9 cellular contexts compared by ENCODE assay signal in genomic region chr11:35012467-35013191, GRCh38.
DNase-seq lines count a peak whose midpoint lies in the region; ATAC-seq and TF ChIP-seq lines count a peak whose summit lies in the region.
"Had no signal": no experiment of that assay in that cellular context is flagged by ENCODE, and none has a peak within 500 bp of the region (broad histone marks: within the 10 kb centered on the region; RNA-seq: fewer than 3 reads in every experiment).

No MANE protein-coding gene starts in this region.

- H3K4me1 Mint-ChIP-seq in naive B cell = peaks cover 22 to 31% (median 26%) of the 10 kb centered on the region in 3 donors

- no peaks in the 10 kb centered on the region for H3K36me3 Mint-ChIP-seq in naive B cell

- H3K4me1 ChIP-seq in KMS-11 (ENCODE audit: low read depth, poor library complexity, severe bottlenecking) (peaks cover 34% of the 10 kb centered on the region), tibial artery (no peaks in the 10 kb centered on the region)

- H3K27ac Mint-ChIP-seq in naive B cell = peak overlapping the region; percentile 91 to 98 (median 96)

- H3K9me3 ChIP-seq in tibial artery = no peaks in the 10 kb centered on the region

- peak overlapping the region; percentile 16; the same call in 1 of the 2 replicates for H3K4me2 ChIP-seq in KMS-11

- no peaks in the 10 kb centered on the region for H3K9me3 Mint-ChIP-seq in naive B cell

- no peaks in the 10 kb centered on the region for H3K27me3 ChIP-seq in KMS-11 (ENCODE audit: insufficient read depth, low read depth)
- no peaks in the 10 kb centered on the region for H3K27me3 ChIP-seq in tibial artery

- H3K79me2 ChIP-seq in KMS-11 (ENCODE audit: insufficient read depth, low read depth) = no peaks in the 10 kb centered on the region

- H3K9ac ChIP-seq in KMS-11 = no peak overlapping the region

- no peaks in the 10 kb centered on the region for H4K20me1 ChIP-seq in KMS-11 (ENCODE audit: insufficient read depth)

- H3K27me3 Mint-ChIP-seq in naive B cell = no peaks in the 10 kb centered on the region

- peak overlapping the region; percentile 13 to 85 (median 52) for H3K4me3 Mint-ChIP-seq in naive B cell

- no peak overlapping the region for H3K27ac ChIP-seq in KMS-11
- no peak overlapping the region for H3K27ac ChIP-seq in tibial artery

- H2AFZ ChIP-seq in KMS-11 (ENCODE audit: low read depth) = no peak overlapping the region

- TF ChIP-seq CTCF in KMS-11 (conservative IDR thresholded peaks at IDR 0.05; ENCODE audit: low read depth, low read length) (no peak), tibial artery (IDR thresholded peaks at IDR 0.05) (no peak)

- peak; percentile 63 for DNase-seq in naive B cell
- no peak for DNase-seq in tibial artery
- no peak for DNase-seq in HK-2 (ENCODE audit: unreplicated experiment)
- no peak for DNase-seq in Ammon's horn (ENCODE audit: low spot score)
- no peak for DNase-seq in iPS-NIHi11 (ENCODE audit: low spot score)
- DNase-seq: GOT3 had no signal

- no peaks in the 10 kb centered on the region for H3K36me3 ChIP-seq in KMS-11 (ENCODE audit: insufficient read depth)
- H3K36me3 ChIP-seq in tibial artery = no peaks in the 10 kb centered on the region

- no peak overlapping the region for H3K4me3 ChIP-seq in KMS-11 (IDR thresholded peaks at IDR 0.05; ENCODE audit: insufficient read depth, low read depth, low read length)
- no peak overlapping the region for H3K4me3 ChIP-seq in tibial artery

- intact Hi-C loops in tibial artery (cut with DNase I; ENCODE audit: low total_unique reads) = no loop called here

- ATAC-seq in GM18870 (IDR thresholded peaks at IDR 0.05; ENCODE audit: unreplicated experiment) = peak; percentile 85
- ATAC-seq in HG02571 (IDR thresholded peaks at IDR 0.05; ENCODE audit: unreplicated experiment) = peak; percentile 73
- ATAC-seq in naive B cell (ENCODE audit: low read depth in 2 of 2) = peak; percentile 83 to 87
